ENCODE assay signal across 8 cellular contexts in genomic region chr12:67650127-67650495, GRCh38. TPM values are rescaled to one million over a fixed set of nuclear protein-coding genes. Genes with fewer than 3 reads are reported as not detected.
DNase-seq lines count a peak whose midpoint lies in the region; ATAC-seq and TF ChIP-seq lines count a peak whose summit lies in the region.

No MANE protein-coding gene starts in this region.

- H3K4me1 Mint-ChIP-seq in T-helper 1 cell treated with Interleukin-12 subunit alpha and Interleukin-12 subunit beta and Interleukin-4 antibody, amounts not matched to agents 30 μg/mL and 1 μg/mL, for 36 hours (ENCODE audit: low read depth) = peaks cover 46% of the 10 kb centered on the region
- H3K4me1 Mint-ChIP-seq in T-cell (peaks cover 51 to 62% (median 58%) of the 10 kb centered on the region in 3 donors), naive B cell (peaks cover 43 to 51% (median 51%) of the 10 kb centered on the region in 3 donors)

- H3K4me3 Mint-ChIP-seq in T-helper 1 cell treated with Interleukin-12 subunit alpha and Interleukin-12 subunit beta and Interleukin-4 antibody, amounts not matched to agents 30 μg/mL and 1 μg/mL, for 36 hours = peak overlapping the region; percentile 100
- H3K4me3 Mint-ChIP-seq in T-cell (peak overlapping the region; percentile 93 to 99 (median 94)), naive B cell (peak overlapping the region; percentile 86 to 98 (median 97))

- no peaks in the 10 kb centered on the region for H3K9me3 Mint-ChIP-seq in T-helper 1 cell treated with Interleukin-12 subunit alpha and Interleukin-12 subunit beta and Interleukin-4 antibody, amounts not matched to agents 30 μg/mL and 1 μg/mL, for 36 hours
- no peaks in the 10 kb centered on the region for H3K9me3 Mint-ChIP-seq in T-cell
- no peaks in the 10 kb centered on the region for H3K9me3 Mint-ChIP-seq in naive B cell

- peak overlapping the region; percentile 96 for H3K27ac Mint-ChIP-seq in T-helper 1 cell treated with Interleukin-12 subunit alpha and Interleukin-12 subunit beta and Interleukin-4 antibody, amounts not matched to agents 30 μg/mL and 1 μg/mL, for 36 hours
- H3K27ac Mint-ChIP-seq in T-cell = peak overlapping the region; percentile 95 to 97
- peak overlapping the region; percentile 33 to 96 (median 91) for H3K27ac Mint-ChIP-seq in naive B cell

- no peaks in the 10 kb centered on the region for H3K27me3 Mint-ChIP-seq in T-helper 1 cell treated with Interleukin-12 subunit alpha and Interleukin-12 subunit beta and Interleukin-4 antibody, amounts not matched to agents 30 μg/mL and 1 μg/mL, for 36 hours (ENCODE audit: low read depth)
- H3K27me3 Mint-ChIP-seq in T-cell = no peaks in the 10 kb centered on the region
- H3K27me3 Mint-ChIP-seq in naive B cell = no peaks in the 10 kb centered on the region

- POLR2A ChIA-PET in T-cell (lab: Charles Lee) = no interaction called here

- no peak for TF ChIP-seq CTCF in epithelial cell of proximal tubule (conservative IDR thresholded peaks at IDR 0.05; ENCODE audit: low read depth, low read length)

- ATAC-seq in T-cell (replicated peaks in 1 of 4) (no peak), naive B cell (ENCODE audit: low read depth in 2 of 2) (no peak)

- peak overlapping the region; percentile 90 for H3K4me3 ChIP-seq in epithelial cell of proximal tubule (ENCODE audit: low read depth, low read length)

- DNase-seq in T-helper 1 cell (no peak), T-cell (peak in 2 of 34 experiments; percentile 15 to 18), epithelial cell of proximal tubule (ENCODE audit: low read depth) (no peak), naive B cell (no peak), NCI-H1436 treated with DMSO at 0.1 percent for 48 hours (lab: John Stamatoyannopoulos, UW) (no peak), GF-D8 (lab: John Stamatoyannopoulos, UW) (no peak), NCI-H2107 (lab: John Stamatoyannopoulos, UW) (no peak)

- H3K36me3 Mint-ChIP-seq in T-helper 1 cell treated with Interleukin-12 subunit alpha and Interleukin-12 subunit beta and Interleukin-4 antibody, amounts not matched to agents 30 μg/mL and 1 μg/mL, for 36 hours (ENCODE audit: low read depth) = peaks cover 36% of the 10 kb centered on the region
- H3K36me3 Mint-ChIP-seq in T-cell = peaks cover 34% of the 10 kb centered on the region
- H3K36me3 Mint-ChIP-seq in naive B cell = peaks cover 0 to 24% of the 10 kb centered on the region in 2 donors

- CTCF ChIA-PET in T-cell (lab: Charles Lee) = interaction anchor here (0.5 to 1.2 kb wide), 4 partner anchors 16 to 35 kb away, joined by 4 to 7 read pairs (median 6); no protein-coding TSS in a partner anchor

RNA-seq across cellular contexts. Expression of gene DYRK2, which starts 1.6 kb away (rescaled TPM):
- 100 to 1,000 TPM; 104 to 138 (median 120) TPM for total RNA-seq in T-cell
- 24.7 and 29.6 TPM in 2 replicates for total RNA-seq in epithelial cell of proximal tubule
- polyA plus RNA-seq in naive B cell (ENCODE audit: low read depth in 6 of 6) = 10 to 100 TPM; 27.4 to 62.0 (median 36.5) TPM
